Comparison of ENCODE assay signal across 7 cellular contexts in the genomic region with DNA sequence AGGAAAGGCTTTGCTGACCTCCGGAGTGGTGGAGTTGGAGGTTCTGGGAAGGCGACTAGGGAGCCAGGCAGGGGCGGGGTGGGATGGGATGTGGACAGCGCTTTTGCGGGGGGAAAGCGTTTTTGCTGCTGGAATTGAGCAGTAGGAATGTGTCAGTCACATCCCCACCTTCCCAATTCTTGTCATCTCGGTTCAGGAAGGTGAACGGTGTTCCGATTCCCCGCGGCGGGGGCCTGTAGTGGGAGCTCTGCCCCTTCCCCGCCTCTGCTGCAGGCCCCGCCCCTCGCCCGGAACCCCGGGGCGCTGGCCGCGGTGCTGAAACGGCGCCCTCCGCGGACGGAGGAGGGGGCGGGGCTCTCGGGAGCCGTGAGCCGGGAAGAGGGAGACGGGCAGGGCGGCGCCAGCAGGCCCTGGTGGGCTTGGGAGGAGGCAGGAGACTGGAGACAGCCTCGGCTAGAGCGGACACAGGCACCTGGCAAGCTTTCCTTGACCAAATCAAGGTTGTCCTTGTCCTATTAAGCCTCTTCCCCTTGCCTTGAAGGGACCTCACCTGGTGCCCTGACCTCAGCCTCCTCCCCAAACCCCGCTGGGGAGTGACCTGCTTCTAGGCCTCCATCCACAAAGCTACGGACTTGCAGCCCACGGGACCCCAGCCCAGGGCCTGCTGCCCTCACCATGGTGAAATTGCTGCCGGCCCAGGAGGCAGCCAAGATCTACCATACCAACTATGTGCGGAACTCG. TPM values are rescaled to one million over a fixed set of nuclear protein-coding genes. Genes with fewer than 3 reads are reported as not detected.
A peak's percentile ranks its signal among the peaks of the same experiment; 100 is the strongest.
DNase-seq lines count a peak whose midpoint lies in the region; ATAC-seq and TF ChIP-seq lines count a peak whose summit lies in the region.

Gene LHFPL5, plus strand, starts transcription at position 357 of the 741 bp plus-strand sequence. Its CDS starts 319 bp downstream, at position 676.

- no peaks in the 10 kb centered on the region for H3K4me1 Mint-ChIP-seq in endodermal cell
- H3K4me1 Mint-ChIP-seq in natural killer cell treated with Interleukin-12 subunit alpha and Interleukin-12 subunit beta and Interleukin-15 and Interleukin-18, amount 100 ng/mL, for 72 hours (ENCODE audit: low read depth in 2 of 2): peaks cover 0 to 8% of the 10 kb centered on the region in 2 donors

- no peak within 1 kb of the TSS for H3K27ac ChIP-seq in endodermal cell (ENCODE audit: low read depth, low read length)

- in situ Hi-C loops in GM13976 (cut with MboI; ENCODE audit: low sequenced_read_pairs, unreplicated experiment): no loop called here

- H3K27me3 ChIP-seq in endodermal cell (ENCODE audit: control insufficient read depth, insufficient read depth, low read length, poor library complexity, severe bottlenecking): peaks cover 7% of the 10 kb centered on the region

- H3K36me3 ChIP-seq in endodermal cell (ENCODE audit: control insufficient read depth, insufficient read depth, low read length): no peaks in the 10 kb centered on the region

- H3K27ac Mint-ChIP-seq in endodermal cell: no peak within 1 kb of the TSS
- H3K27ac Mint-ChIP-seq in natural killer cell treated with Interleukin-12 subunit alpha and Interleukin-12 subunit beta and Interleukin-15 and Interleukin-18, amount 100 ng/mL, for 72 hours: no peak within 1 kb of the TSS

- peak; percentile 72 to 85 for ATAC-seq in natural killer cell treated with Interleukin-12 subunit alpha and Interleukin-12 subunit beta and Interleukin-15 and Interleukin-18, amount 100 ng/mL, for 72 hours
- no peak for ATAC-seq in HG03354 (IDR thresholded peaks at IDR 0.05; ENCODE audit: poor library complexity, severe bottlenecking, unreplicated experiment)

- H3K36me3 Mint-ChIP-seq in endodermal cell (ENCODE audit: low read depth): no peaks in the 10 kb centered on the region
- H3K36me3 Mint-ChIP-seq in natural killer cell treated with Interleukin-12 subunit alpha and Interleukin-12 subunit beta and Interleukin-15 and Interleukin-18, amount 100 ng/mL, for 72 hours: no peaks in the 10 kb centered on the region

- DNase-seq in GM13976 (ENCODE audit: low spot score) (peak; percentile 91), NCI-H2081 (lab: John Stamatoyannopoulos, UW) (peak; percentile 56 to 62), endodermal cell (peak; percentile 93), cortex of kidney (lab: John Stamatoyannopoulos, UW) (no peak)
- peak; percentile 4 to 11 for DNase-seq in activated CD4-positive, alpha-beta T cell treated with anti-CD3 and anti-CD28 coated beads, Interleukin-2, amount 50 U/mL, for 24 hours (ENCODE audit: low read depth in 1 of 2, low spot score in 1 of 2)
- no peak for DNase-seq in natural killer cell treated with Interleukin-12 subunit alpha and Interleukin-12 subunit beta and Interleukin-15 and Interleukin-18, amount 100 ng/mL, for 72 hours (ENCODE audit: low spot score)

- H3K9me3 Mint-ChIP-seq in endodermal cell: no peaks in the 10 kb centered on the region
- no peaks in the 10 kb centered on the region for H3K9me3 Mint-ChIP-seq in natural killer cell treated with Interleukin-12 subunit alpha and Interleukin-12 subunit beta and Interleukin-15 and Interleukin-18, amount 100 ng/mL, for 72 hours

- WGBS in endodermal cell (ENCODE audit: insufficient coverage in 1 of 2, insufficient read length in 1 of 2), 2 experiments: 15 to 43% methylated on average over 7 to 40 of the region's 40 CpGs

- no peaks in the 10 kb centered on the region for H3K9me3 ChIP-seq in endodermal cell (ENCODE audit: control insufficient read depth, low read length)

- H3K4me1 ChIP-seq in endodermal cell (ENCODE audit: control insufficient read depth, insufficient read depth, low read length): no peaks in the 10 kb centered on the region

- TF ChIP-seq CTCF in GM13976 (IDR thresholded peaks at IDR 0.05; ENCODE audit: borderline replicate concordance, control extremely low read depth, extremely low read depth, insufficient read depth, missing control alignments) (no peak), endodermal cell (conservative IDR thresholded peaks at IDR 0.05) (no peak)

- H3K9ac ChIP-seq in endodermal cell (ENCODE audit: extremely low read depth, low read length, poor library complexity, severe bottlenecking): no peak within 1 kb of the TSS

- H3K4me3 ChIP-seq in endodermal cell (ENCODE audit: low read length): peak within 1 kb of the TSS; percentile 75

- peaks cover 3% of the 10 kb centered on the region for H3K27me3 Mint-ChIP-seq in endodermal cell (ENCODE audit: insufficient read depth)
- H3K27me3 Mint-ChIP-seq in natural killer cell treated with Interleukin-12 subunit alpha and Interleukin-12 subunit beta and Interleukin-15 and Interleukin-18, amount 100 ng/mL, for 72 hours: peaks cover 12 to 13% of the 10 kb centered on the region in 2 donors

- H3K4me3 Mint-ChIP-seq in endodermal cell: peak within 1 kb of the TSS; percentile 49
- H3K4me3 Mint-ChIP-seq in natural killer cell treated with Interleukin-12 subunit alpha and Interleukin-12 subunit beta and Interleukin-15 and Interleukin-18, amount 100 ng/mL, for 72 hours: no peak within 1 kb of the TSS

RNA-seq across cellular contexts. Expression of gene LHFPL5, which starts in this region (rescaled TPM):
- not detected for total RNA-seq in endodermal cell
- polyA plus RNA-seq in endodermal cell (2013, experiment 1 of 2): 0.11 TPM
- polyA plus RNA-seq in endodermal cell (2013, experiment 2 of 2): not detected
- not detected for total RNA-seq in natural killer cell treated with Interleukin-12 subunit alpha and Interleukin-12 subunit beta and Interleukin-15 and Interleukin-18, amount 100 ng/mL, for 72 hours

Comparison
In these comparisons a context has a peak if more than half of its experiments do, and no peak if none do; other contexts are left out.
1. Peak in DNase-seq and H3K4me3 ChIP-seq in endodermal cell; RNA of the gene not detected or under 1 TPM.
2. Peak in ATAC-seq in natural killer cell treated with Interleukin-12 subunit alpha and Interleukin-12 subunit beta and Interleukin-15 and Interleukin-18, amount 100 ng/mL, for 72 hours; RNA of the gene not detected or under 1 TPM.
3. DNase-seq: peak in GM13976 (single experiment), NCI-H2081 (2 of 2) and activated CD4-positive, alpha-beta T cell treated with anti-CD3 and anti-CD28 coated beads, Interleukin-2, amount 50 U/mL, for 24 hours (2 of 2); none in natural killer cell treated with Interleukin-12 subunit alpha and Interleukin-12 subunit beta and Interleukin-15 and Interleukin-18, amount 100 ng/mL, for 72 hours (single experiment) and cortex of kidney (single experiment).